ENCODE assay signal across 8 cellular contexts in genomic region chr1:51284487-51284954, GRCh38. TPM values are rescaled to one million over a fixed set of nuclear protein-coding genes. Genes with fewer than 3 reads are reported as not detected.
DNase-seq lines count a peak whose midpoint lies in the region; ATAC-seq and FAIRE-seq lines count a peak whose summit lies in the region.

No MANE protein-coding gene starts in this region.

- peak; percentile 78 for FAIRE-seq in RCC 7860 (lab: Jason Lieb, UNC)

- H3K4me1 Mint-ChIP-seq in activated naive CD4-positive, alpha-beta T cell treated with anti-CD3 and anti-CD28 coated beads, Interleukin-2, amount 10 ng/mL, durations not matched to agents 7 days and 5 days = peaks cover 2% of the 10 kb centered on the region

- H3K27me3 Mint-ChIP-seq in activated naive CD4-positive, alpha-beta T cell treated with anti-CD3 and anti-CD28 coated beads, Interleukin-2, amount 10 ng/mL, durations not matched to agents 7 days and 5 days = peaks cover 8% of the 10 kb centered on the region

- H3K4me3 Mint-ChIP-seq in activated naive CD4-positive, alpha-beta T cell treated with anti-CD3 and anti-CD28 coated beads, Interleukin-2, amount 10 ng/mL, durations not matched to agents 7 days and 5 days = no peak overlapping the region

- ATAC-seq in activated naive CD4-positive, alpha-beta T cell treated with anti-CD3 and anti-CD28 coated beads, Interleukin-2, amount 50 U/mL, for 72 hours = peak; percentile 54 to 57
- peak; percentile 30 for ATAC-seq in HG03108 (IDR thresholded peaks at IDR 0.05; ENCODE audit: unreplicated experiment)

- CTCF ChIA-PET in activated naive CD4-positive, alpha-beta T cell treated with anti-CD3 and anti-CD28 coated beads, Interleukin-2, amount 10 ng/mL, durations not matched to agents 7 days and 5 days (lab: Charles Lee) = no interaction called here

- no peak overlapping the region for H3K27ac Mint-ChIP-seq in activated naive CD4-positive, alpha-beta T cell treated with anti-CD3 and anti-CD28 coated beads, Interleukin-2, amount 50 U/mL, for 72 hours
- H3K27ac Mint-ChIP-seq in activated naive CD4-positive, alpha-beta T cell treated with anti-CD3 and anti-CD28 coated beads, Interleukin-2, amount 10 ng/mL, durations not matched to agents 7 days and 5 days = no peak overlapping the region

- DNase-seq in activated naive CD4-positive, alpha-beta T cell treated with anti-CD3 and anti-CD28 coated beads, Interleukin-2, amount 50 U/mL, for 72 hours (ENCODE audit: low spot score in 2 of 2) = no peak
- DNase-seq in activated naive CD4-positive, alpha-beta T cell treated with anti-CD3 and anti-CD28 coated beads, Interleukin-2, amount 10 ng/mL, durations not matched to agents 7 days and 5 days = no peak
- DNase-seq in RCC 7860 (ENCODE audit: low spot score) = peak; percentile 87
- DNase-seq in mesenteric fat pad (ENCODE audit: low spot score) = peak; percentile 47
- no peak for DNase-seq in hypothalamus (lab: John Stamatoyannopoulos, UW)
- DNase-seq in activated naive CD4-positive, alpha-beta T cell treated with anti-CD3 and anti-CD28 coated beads, Interleukin-2, amount 50 U/mL, for 16 hours = no peak
- DNase-seq in activated CD4-positive, alpha-beta T cell treated with anti-CD3 and anti-CD28 coated beads, Interleukin-2, amount 50 U/mL, for 4 hours = no peak

- no peaks in the 10 kb centered on the region for H3K9me3 Mint-ChIP-seq in activated naive CD4-positive, alpha-beta T cell treated with anti-CD3 and anti-CD28 coated beads, Interleukin-2, amount 50 U/mL, for 72 hours
- H3K9me3 Mint-ChIP-seq in activated naive CD4-positive, alpha-beta T cell treated with anti-CD3 and anti-CD28 coated beads, Interleukin-2, amount 10 ng/mL, durations not matched to agents 7 days and 5 days = no peaks in the 10 kb centered on the region

- H3K36me3 Mint-ChIP-seq in activated naive CD4-positive, alpha-beta T cell treated with anti-CD3 and anti-CD28 coated beads, Interleukin-2, amount 50 U/mL, for 72 hours = no peaks in the 10 kb centered on the region
- H3K36me3 Mint-ChIP-seq in activated naive CD4-positive, alpha-beta T cell treated with anti-CD3 and anti-CD28 coated beads, Interleukin-2, amount 10 ng/mL, durations not matched to agents 7 days and 5 days = no peaks in the 10 kb centered on the region

RNA-seq across cellular contexts. Expression of gene TTC39A, which starts 45.8 kb away (rescaled TPM):
- total RNA-seq in activated naive CD4-positive, alpha-beta T cell treated with anti-CD3 and anti-CD28 coated beads, Interleukin-2, amount 50 U/mL, for 72 hours = 1 to 10 TPM in 1 of 2 donors, under 1 TPM in 1; 0.61 to 1.1 TPM
- total RNA-seq in mesenteric fat pad = 0.45 TPM

RNA-seq across cellular contexts. Expression of gene RNF11, which starts 48.4 kb away (rescaled TPM):
- total RNA-seq in activated naive CD4-positive, alpha-beta T cell treated with anti-CD3 and anti-CD28 coated beads, Interleukin-2, amount 50 U/mL, for 72 hours = 10 to 100 TPM; 22.2 to 26.6 TPM
- total RNA-seq in mesenteric fat pad = 121 TPM

Comparison
In these comparisons a context has a peak if more than half of its experiments do, and no peak if none do; other contexts are left out.
1. DNase-seq: peak in RCC 7860 (single experiment) and mesenteric fat pad (single experiment); none in activated naive CD4-positive, alpha-beta T cell treated with anti-CD3 and anti-CD28 coated beads, Interleukin-2, amount 50 U/mL, for 72 hours (0 of 2), activated naive CD4-positive, alpha-beta T cell treated with anti-CD3 and anti-CD28 coated beads, Interleukin-2, amount 10 ng/mL, durations not matched to agents 7 days and 5 days (single experiment), hypothalamus (0 of 51), activated naive CD4-positive, alpha-beta T cell treated with anti-CD3 and anti-CD28 coated beads, Interleukin-2, amount 50 U/mL, for 16 hours (single experiment) and activated CD4-positive, alpha-beta T cell treated with anti-CD3 and anti-CD28 coated beads, Interleukin-2, amount 50 U/mL, for 4 hours (0 of 2).